8 cellular contexts compared by ENCODE assay signal in the genomic region with DNA sequence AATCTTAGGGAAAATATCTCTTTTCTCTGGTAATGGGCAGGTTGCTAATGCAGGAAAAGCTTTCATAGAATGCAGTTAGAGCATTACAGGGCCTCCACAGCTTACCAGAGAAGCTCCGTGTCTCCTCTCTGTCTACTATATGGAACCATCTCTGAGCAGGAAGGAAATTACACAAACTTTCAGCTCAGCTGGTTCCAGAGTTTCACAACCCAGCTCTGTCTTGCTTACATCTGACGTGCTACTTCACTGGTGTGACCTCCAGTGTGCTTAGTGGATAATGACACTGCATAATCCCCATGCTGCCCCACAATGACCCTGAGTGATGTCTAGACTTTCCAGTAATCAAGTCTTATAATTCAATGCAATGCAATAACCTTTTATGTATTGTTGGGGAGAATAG. TPM values are rescaled to one million over a fixed set of nuclear protein-coding genes. Genes with fewer than 3 reads are reported as not detected.
DNase-seq lines count a peak whose midpoint lies in the region; ATAC-seq and TF ChIP-seq lines count a peak whose summit lies in the region.

No MANE protein-coding gene starts in this region.

- H3K4me1 Mint-ChIP-seq in activated naive CD4-positive, alpha-beta T cell treated with anti-CD3 and anti-CD28 coated beads for 36 hours (ENCODE audit: low read depth): peaks cover 11% of the 10 kb centered on the region

- H3K27ac ChIP-seq in BLaER1: peak overlapping the region; percentile 36

- H3K27ac Mint-ChIP-seq in activated naive CD4-positive, alpha-beta T cell treated with anti-CD3 and anti-CD28 coated beads for 36 hours: no peak overlapping the region

- ATAC-seq in HG03064 (IDR thresholded peaks at IDR 0.05; ENCODE audit: low read depth, unreplicated experiment): peak; percentile 27
- ATAC-seq in HG03280 (IDR thresholded peaks at IDR 0.05; ENCODE audit: unreplicated experiment): no peak

- no peak for TF ChIP-seq CTCF in lower leg skin (IDR thresholded peaks at IDR 0.05)

- no peaks in the 10 kb centered on the region for H4K20me1 ChIP-seq in BLaER1

- H3K4me3 ChIP-seq in BLaER1 (no peak overlapping the region), adipocyte (ENCODE audit: low read length) (no peak overlapping the region), lower leg skin (ENCODE audit: low read depth, poor library complexity, severe bottlenecking) (no peak overlapping the region)

- no peak for TF ChIP-seq POLR2A in lower leg skin (IDR thresholded peaks at IDR 0.05)

- H3K9ac ChIP-seq in BLaER1 (no peak overlapping the region), adipocyte (ENCODE audit: low read length) (peak overlapping the region; percentile 40)

- intact Hi-C loops in lower leg skin (cut with DNase I; ENCODE audit: low total_unique reads): no loop called here
- intact Hi-C loops in activated naive CD4-positive, alpha-beta T cell treated with anti-CD3 and anti-CD28 coated beads for 36 hours (cut with micrococcal nuclease): loop anchor here (10.0 kb wide), 1 partner anchor 248 kb away; no protein-coding TSS in a partner anchor

- H3K36me3 ChIP-seq in BLaER1 (no peaks in the 10 kb centered on the region), adipocyte (ENCODE audit: control insufficient read depth, insufficient read depth, low read length, severe bottlenecking) (no peaks in the 10 kb centered on the region)

- no peak overlapping the region for H3K4me3 Mint-ChIP-seq in activated naive CD4-positive, alpha-beta T cell treated with anti-CD3 and anti-CD28 coated beads for 36 hours

- DNase-seq in adipocyte (ENCODE audit: low read depth): peak; percentile 57
- DNase-seq in lower leg skin (ENCODE audit: low spot score in 2 of 2): peak; percentile 75 to 88
- no peak for DNase-seq in amniotic stem cell (lab: John Stamatoyannopoulos, UW)
- DNase-seq in activated naive CD4-positive, alpha-beta T cell treated with anti-CD3 and anti-CD28 coated beads for 36 hours: no peak
- no peak for DNase-seq in NCI-H2107 (lab: John Stamatoyannopoulos, UW)

- H3K27me3 Mint-ChIP-seq in activated naive CD4-positive, alpha-beta T cell treated with anti-CD3 and anti-CD28 coated beads for 36 hours (ENCODE audit: low read depth): no peaks in the 10 kb centered on the region

- H3K4me2 ChIP-seq in BLaER1: peak overlapping the region; percentile 50

- CTCF ChIA-PET in activated naive CD4-positive, alpha-beta T cell treated with anti-CD3 and anti-CD28 coated beads for 36 hours (lab: Charles Lee): no interaction called here

- H3K27me3 ChIP-seq in BLaER1: no peaks in the 10 kb centered on the region
- no peaks in the 10 kb centered on the region for H3K27me3 ChIP-seq in adipocyte (replicated peaks; ENCODE audit: control insufficient read depth, insufficient read depth, low read length)

- WGBS in lower leg skin, 2 donors: 58 to 60% methylated on average over 2 of the region's 2 CpGs

- H3K9me3 Mint-ChIP-seq in activated naive CD4-positive, alpha-beta T cell treated with anti-CD3 and anti-CD28 coated beads for 36 hours: no peaks in the 10 kb centered on the region

- H3K36me3 Mint-ChIP-seq in activated naive CD4-positive, alpha-beta T cell treated with anti-CD3 and anti-CD28 coated beads for 36 hours (ENCODE audit: low read depth): no peaks in the 10 kb centered on the region

- H3K4me1 ChIP-seq in BLaER1 (peaks cover 33% of the 10 kb centered on the region), adipocyte (ENCODE audit: control insufficient read depth, insufficient read depth, low read length) (peaks cover 39% of the 10 kb centered on the region)

- no peaks in the 10 kb centered on the region for H3K9me3 ChIP-seq in BLaER1
- H3K9me3 ChIP-seq in adipocyte (ENCODE audit: control insufficient read depth, low read length): no peaks in the 10 kb centered on the region

RNA-seq across cellular contexts. Expression of gene FGGY, which starts 4.3 kb away (rescaled TPM):
- total RNA-seq in lower leg skin: 10 to 100 TPM in 3 of 4 donors, 1 to 10 TPM in 1; 10.0 to 29.5 (median 17.5) TPM
- 10 to 100 TPM in 1 of 2 experiments, 1 to 10 TPM in 1; 9.8 to 10.9 TPM for total RNA-seq in activated naive CD4-positive, alpha-beta T cell treated with anti-CD3 and anti-CD28 coated beads for 36 hours

Comparison
In these comparisons a context has a peak if more than half of its experiments do, and no peak if none do; other contexts are left out.
1. DNase-seq: peak in adipocyte (single experiment) and lower leg skin (2 of 2); none in amniotic stem cell (single experiment), activated naive CD4-positive, alpha-beta T cell treated with anti-CD3 and anti-CD28 coated beads for 36 hours (single experiment) and NCI-H2107 (single experiment).